1 cellular context compared by ENCODE assay signal in genomic region chr3:78176869-78177268, GRCh38.
TF ChIP-seq lines count a peak whose summit lies in the region.

No MANE protein-coding gene starts in this region.

TF ChIP-seq in HepG2, 621 proteins besides CTCF, POLR2A, EP300 and RAD21 (continued from another document and continues in another):
- TF ChIP-seq ISX (CRISPR knock-in tag; conservative IDR thresholded peaks at IDR 0.05), result no peak
- no peak for TF ChIP-seq TARDBP (CRISPR knock-in tag; IDR thresholded peaks at IDR 0.05)
- TF ChIP-seq SMARCE1 (IDR thresholded peaks at IDR 0.05; ENCODE audit: borderline replicate concordance), result no peak
- TF ChIP-seq NCOA1 (CRISPR knock-in tag; IDR thresholded peaks at IDR 0.05), result no peak
- no peak for TF ChIP-seq ELF4 (CRISPR knock-in tag; IDR thresholded peaks at IDR 0.05; ENCODE audit: borderline replicate concordance)
- TF ChIP-seq, protein P1, sequence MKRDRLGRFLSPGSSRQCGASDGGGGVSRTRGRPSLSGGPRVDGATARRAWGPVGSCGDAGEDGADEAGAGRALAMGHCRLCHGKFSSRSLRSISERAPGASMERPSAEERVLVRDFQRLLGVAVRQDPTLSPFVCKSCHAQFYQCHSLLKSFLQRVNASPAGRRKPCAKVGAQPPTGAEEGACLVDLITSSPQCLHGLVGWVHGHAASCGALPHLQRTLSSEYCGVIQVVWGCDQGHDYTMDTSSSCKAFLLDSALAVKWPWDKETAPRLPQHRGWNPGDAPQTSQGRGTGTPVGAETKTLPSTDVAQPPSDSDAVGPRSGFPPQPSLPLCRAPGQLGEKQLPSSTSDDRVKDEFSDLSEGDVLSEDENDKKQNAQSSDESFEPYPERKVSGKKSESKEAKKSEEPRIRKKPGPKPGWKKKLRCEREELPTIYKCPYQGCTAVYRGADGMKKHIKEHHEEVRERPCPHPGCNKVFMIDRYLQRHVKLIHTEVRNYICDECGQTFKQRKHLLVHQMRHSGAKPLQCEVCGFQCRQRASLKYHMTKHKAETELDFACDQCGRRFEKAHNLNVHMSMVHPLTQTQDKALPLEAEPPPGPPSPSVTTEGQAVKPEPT (CRISPR knock-in tag; IDR thresholded peaks at IDR 0.05; ENCODE audit: low read depth), result no peak
- no peak for TF ChIP-seq ZNF30 (CRISPR knock-in tag; IDR thresholded peaks at IDR 0.05)
- no peak for TF ChIP-seq ZNF224 (CRISPR knock-in tag; IDR thresholded peaks at IDR 0.05)
- TF ChIP-seq ZEB1 (IDR thresholded peaks at IDR 0.05; ENCODE audit: insufficient replicate concordance, low read depth), result no peak
- no peak for TF ChIP-seq ZNF343 (CRISPR knock-in tag; IDR thresholded peaks at IDR 0.05)
- TF ChIP-seq ZIK1 (CRISPR knock-in tag; IDR thresholded peaks at IDR 0.05; ENCODE audit: borderline replicate concordance, low read depth), result no peak
- no peak for TF ChIP-seq ASH2L (IDR thresholded peaks at IDR 0.05; ENCODE audit: insufficient read length, low read depth, low read length)
- TF ChIP-seq ZNF296 (CRISPR knock-in tag; conservative IDR thresholded peaks at IDR 0.05), result no peak
- TF ChIP-seq TOPORS (CRISPR knock-in tag; IDR thresholded peaks at IDR 0.05), result no peak
- 0 out of 2 replicates have a peak, but pooled peaks have one; percentile 39 for TF ChIP-seq ATF1 (CRISPR knock-in tag; IDR thresholded peaks at IDR 0.05)
- TF ChIP-seq, protein P2, sequence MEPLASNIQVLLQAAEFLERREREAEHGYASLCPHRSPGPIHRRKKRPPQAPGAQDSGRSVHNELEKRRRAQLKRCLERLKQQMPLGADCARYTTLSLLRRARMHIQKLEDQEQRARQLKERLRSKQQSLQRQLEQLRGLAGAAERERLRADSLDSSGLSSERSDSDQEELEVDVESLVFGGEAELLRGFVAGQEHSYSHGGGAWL (CRISPR knock-in tag; IDR thresholded peaks at IDR 0.05), result no peak
- TF ChIP-seq GMEB1 (CRISPR knock-in tag; IDR thresholded peaks at IDR 0.05; ENCODE audit: borderline replicate concordance), result no peak
- no peak for TF ChIP-seq PCBP2 (optimal IDR thresholded peaks at IDR 0.05; ENCODE audit: low read depth, low read length, poor library complexity, severe bottlenecking)
- TF ChIP-seq, protein P3, sequence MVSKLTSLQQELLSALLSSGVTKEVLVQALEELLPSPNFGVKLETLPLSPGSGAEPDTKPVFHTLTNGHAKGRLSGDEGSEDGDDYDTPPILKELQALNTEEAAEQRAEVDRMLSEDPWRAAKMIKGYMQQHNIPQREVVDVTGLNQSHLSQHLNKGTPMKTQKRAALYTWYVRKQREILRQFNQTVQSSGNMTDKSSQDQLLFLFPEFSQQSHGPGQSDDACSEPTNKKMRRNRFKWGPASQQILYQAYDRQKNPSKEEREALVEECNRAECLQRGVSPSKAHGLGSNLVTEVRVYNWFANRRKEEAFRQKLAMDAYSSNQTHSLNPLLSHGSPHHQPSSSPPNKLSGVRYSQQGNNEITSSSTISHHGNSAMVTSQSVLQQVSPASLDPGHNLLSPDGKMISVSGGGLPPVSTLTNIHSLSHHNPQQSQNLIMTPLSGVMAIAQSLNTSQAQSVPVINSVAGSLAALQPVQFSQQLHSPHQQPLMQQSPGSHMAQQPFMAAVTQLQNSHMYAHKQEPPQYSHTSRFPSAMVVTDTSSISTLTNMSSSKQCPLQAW (CRISPR knock-in tag; IDR thresholded peaks at IDR 0.05), result no peak
- TF ChIP-seq, protein P4, sequence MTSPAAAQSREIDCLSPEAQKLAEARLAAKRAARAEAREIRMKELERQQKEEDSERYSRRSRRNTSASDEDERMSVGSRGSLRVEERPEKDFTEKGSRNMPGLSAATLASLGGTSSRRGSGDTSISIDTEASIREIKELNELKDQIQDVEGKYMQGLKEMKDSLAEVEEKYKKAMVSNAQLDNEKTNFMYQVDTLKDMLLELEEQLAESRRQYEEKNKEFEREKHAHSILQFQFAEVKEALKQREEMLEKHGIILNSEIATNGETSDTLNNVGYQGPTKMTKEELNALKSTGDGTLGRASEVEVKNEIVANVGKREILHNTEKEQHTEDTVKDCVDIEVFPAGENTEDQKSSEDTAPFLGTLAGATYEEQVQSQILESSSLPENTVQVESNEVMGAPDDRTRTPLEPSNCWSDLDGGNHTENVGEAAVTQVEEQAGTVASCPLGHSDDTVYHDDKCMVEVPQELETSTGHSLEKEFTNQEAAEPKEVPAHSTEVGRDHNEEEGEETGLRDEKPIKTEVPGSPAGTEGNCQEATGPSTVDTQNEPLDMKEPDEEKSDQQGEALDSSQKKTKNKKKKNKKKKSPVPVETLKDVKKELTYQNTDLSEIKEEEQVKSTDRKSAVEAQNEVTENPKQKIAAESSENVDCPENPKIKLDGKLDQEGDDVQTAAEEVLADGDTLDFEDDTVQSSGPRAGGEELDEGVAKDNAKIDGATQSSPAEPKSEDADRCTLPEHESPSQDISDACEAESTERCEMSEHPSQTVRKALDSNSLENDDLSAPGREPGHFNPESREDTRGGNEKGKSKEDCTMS (CRISPR knock-in tag; conservative IDR thresholded peaks at IDR 0.05), result no peak
- TF ChIP-seq CHD4 (IDR thresholded peaks at IDR 0.05; ENCODE audit: borderline replicate concordance, low read length), result no peak
- TF ChIP-seq, protein P5, sequence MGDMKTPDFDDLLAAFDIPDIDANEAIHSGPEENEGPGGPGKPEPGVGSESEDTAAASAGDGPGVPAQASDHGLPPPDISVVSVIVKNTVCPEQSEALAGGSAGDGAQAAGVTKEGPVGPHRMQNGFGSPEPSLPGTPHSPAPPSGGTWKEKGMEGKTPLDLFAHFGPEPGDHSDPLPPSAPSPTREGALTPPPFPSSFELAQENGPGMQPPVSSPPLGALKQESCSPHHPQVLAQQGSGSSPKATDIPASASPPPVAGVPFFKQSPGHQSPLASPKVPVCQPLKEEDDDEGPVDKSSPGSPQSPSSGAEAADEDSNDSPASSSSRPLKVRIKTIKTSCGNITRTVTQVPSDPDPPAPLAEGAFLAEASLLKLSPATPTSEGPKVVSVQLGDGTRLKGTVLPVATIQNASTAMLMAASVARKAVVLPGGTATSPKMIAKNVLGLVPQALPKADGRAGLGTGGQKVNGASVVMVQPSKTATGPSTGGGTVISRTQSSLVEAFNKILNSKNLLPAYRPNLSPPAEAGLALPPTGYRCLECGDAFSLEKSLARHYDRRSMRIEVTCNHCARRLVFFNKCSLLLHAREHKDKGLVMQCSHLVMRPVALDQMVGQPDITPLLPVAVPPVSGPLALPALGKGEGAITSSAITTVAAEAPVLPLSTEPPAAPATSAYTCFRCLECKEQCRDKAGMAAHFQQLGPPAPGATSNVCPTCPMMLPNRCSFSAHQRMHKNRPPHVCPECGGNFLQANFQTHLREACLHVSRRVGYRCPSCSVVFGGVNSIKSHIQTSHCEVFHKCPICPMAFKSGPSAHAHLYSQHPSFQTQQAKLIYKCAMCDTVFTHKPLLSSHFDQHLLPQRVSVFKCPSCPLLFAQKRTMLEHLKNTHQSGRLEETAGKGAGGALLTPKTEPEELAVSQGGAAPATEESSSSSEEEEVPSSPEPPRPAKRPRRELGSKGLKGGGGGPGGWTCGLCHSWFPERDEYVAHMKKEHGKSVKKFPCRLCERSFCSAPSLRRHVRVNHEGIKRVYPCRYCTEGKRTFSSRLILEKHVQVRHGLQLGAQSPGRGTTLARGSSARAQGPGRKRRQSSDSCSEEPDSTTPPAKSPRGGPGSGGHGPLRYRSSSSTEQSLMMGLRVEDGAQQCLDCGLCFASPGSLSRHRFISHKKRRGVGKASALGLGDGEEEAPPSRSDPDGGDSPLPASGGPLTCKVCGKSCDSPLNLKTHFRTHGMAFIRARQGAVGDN (CRISPR knock-in tag; IDR thresholded peaks at IDR 0.05), result no peak
- TF ChIP-seq ZFP36L1 (CRISPR knock-in tag; IDR thresholded peaks at IDR 0.05), result no peak
- TF ChIP-seq ZFP82 (CRISPR knock-in tag; IDR thresholded peaks at IDR 0.05; ENCODE audit: borderline replicate concordance), result no peak
- TF ChIP-seq PLSCR1 (CRISPR knock-in tag; IDR thresholded peaks at IDR 0.05; ENCODE audit: borderline replicate concordance), result no peak
- no peak for TF ChIP-seq HHEX (CRISPR knock-in tag; IDR thresholded peaks at IDR 0.05)
- no peak for TF ChIP-seq ZSCAN12 (CRISPR knock-in tag; IDR thresholded peaks at IDR 0.05)
- no peak for TF ChIP-seq AHR (CRISPR knock-in tag; IDR thresholded peaks at IDR 0.05)
- TF ChIP-seq MAF1 (CRISPR knock-in tag; IDR thresholded peaks at IDR 0.05; ENCODE audit: borderline replicate concordance), result no peak
- TF ChIP-seq RNF219 (CRISPR knock-in tag; IDR thresholded peaks at IDR 0.05), result no peak
- peak; percentile 82; the same call in 1 of the 2 replicates for TF ChIP-seq SIX1 (CRISPR knock-in tag; IDR thresholded peaks at IDR 0.05; ENCODE audit: borderline replicate concordance)
- TF ChIP-seq ZNF337 (CRISPR knock-in tag; IDR thresholded peaks at IDR 0.05; ENCODE audit: borderline replicate concordance, low read depth), result no peak
- no peak for TF ChIP-seq XRCC5 (optimal IDR thresholded peaks at IDR 0.05; ENCODE audit: low read length)
- TF ChIP-seq ZNF143 (CRISPR knock-in tag; IDR thresholded peaks at IDR 0.05), result no peak
- TF ChIP-seq NCOA5 (CRISPR knock-in tag; IDR thresholded peaks at IDR 0.05), result no peak
- no peak for TF ChIP-seq ZNF709 (CRISPR knock-in tag; IDR thresholded peaks at IDR 0.05)
- no peak for TF ChIP-seq TSC22D2 (CRISPR knock-in tag; IDR thresholded peaks at IDR 0.05; ENCODE audit: borderline replicate concordance)
- no peak for TF ChIP-seq PHF20 (CRISPR knock-in tag; IDR thresholded peaks at IDR 0.05)
- TF ChIP-seq, protein P6, sequence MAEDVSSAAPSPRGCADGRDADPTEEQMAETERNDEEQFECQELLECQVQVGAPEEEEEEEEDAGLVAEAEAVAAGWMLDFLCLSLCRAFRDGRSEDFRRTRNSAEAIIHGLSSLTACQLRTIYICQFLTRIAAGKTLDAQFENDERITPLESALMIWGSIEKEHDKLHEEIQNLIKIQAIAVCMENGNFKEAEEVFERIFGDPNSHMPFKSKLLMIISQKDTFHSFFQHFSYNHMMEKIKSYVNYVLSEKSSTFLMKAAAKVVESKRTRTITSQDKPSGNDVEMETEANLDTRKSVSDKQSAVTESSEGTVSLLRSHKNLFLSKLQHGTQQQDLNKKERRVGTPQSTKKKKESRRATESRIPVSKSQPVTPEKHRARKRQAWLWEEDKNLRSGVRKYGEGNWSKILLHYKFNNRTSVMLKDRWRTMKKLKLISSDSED (CRISPR knock-in tag; IDR thresholded peaks at IDR 0.05), result no peak
- no peak for TF ChIP-seq TEAD2 (CRISPR knock-in tag; IDR thresholded peaks at IDR 0.05)
- TF ChIP-seq ZNF441 (CRISPR knock-in tag; IDR thresholded peaks at IDR 0.05; ENCODE audit: borderline replicate concordance), result no peak
